Comparison of ENCODE assay signal across 8 cellular contexts in genomic region chr2:20962939-20963543, GRCh38.
DNase-seq lines count a peak whose midpoint lies in the region; ATAC-seq, FAIRE-seq and TF ChIP-seq lines count a peak whose summit lies in the region.

No MANE protein-coding gene starts in this region.

- H3K4me1 ChIP-seq in H1 (replicated peaks in 1 of 4; ENCODE audit: control insufficient read depth in 3 of 4, insufficient read depth in 4 of 4, low read length in 3 of 4) = no peaks in the 10 kb centered on the region

- H3K14ac ChIP-seq in H1 (ENCODE audit: insufficient read length) = no peak overlapping the region

- H3K4me3 ChIP-seq in H1 (ENCODE audit: extremely low read depth in 1 of 4, insufficient read depth in 2 of 4, low read depth in 3 of 4, low read length in 4 of 4) = no peak overlapping the region

- H2BK5ac ChIP-seq in H1 (ENCODE audit: low read depth, low read length) = no peak overlapping the region

- H3K27me3 ChIP-seq in H1 (replicated peaks in 1 of 4; ENCODE audit: control insufficient read depth in 3 of 4, extremely low read depth in 1 of 4, insufficient read depth in 3 of 4, low read length in 3 of 4) = no peaks in the 10 kb centered on the region

- no peak overlapping the region for H3K56ac ChIP-seq in H1 (replicated peaks; ENCODE audit: insufficient read length, low read depth, low read length)

- no peak for TF ChIP-seq EP300 in H1 (IDR thresholded peaks at IDR 0.05; ENCODE audit: borderline replicate concordance in 1 of 2, low read depth in 2 of 2, low read length in 2 of 2)

- ATAC-seq in GM18858 (IDR thresholded peaks at IDR 0.05; ENCODE audit: unreplicated experiment) (peak; percentile 85), HG03354 (IDR thresholded peaks at IDR 0.05; ENCODE audit: poor library complexity, severe bottlenecking, unreplicated experiment) (peak; percentile 89)
- ATAC-seq in activated CD8-positive, alpha-beta T cell treated with anti-CD3 and anti-CD28 coated beads, Interleukin-2, amount 10 ng/mL, durations not matched to agents 7 days and 5 days = peak; percentile 75

- no peak overlapping the region; the same call in 1 of the 2 replicates for H2AFZ ChIP-seq in H1 (ENCODE audit: low read length)

- FAIRE-seq in H1 (lab: Jason Lieb, UNC) = peak; percentile 81

- peak; percentile 89 for TF ChIP-seq CTCF in AG09319 (IDR thresholded peaks at IDR 0.05; ENCODE audit: low read depth, low read length)
- peak; percentile 85 to 89 (median 85) for TF ChIP-seq CTCF in H1 (IDR thresholded peaks at IDR 0.05; ENCODE audit: control extremely low read depth in 1 of 3, insufficient read depth in 1 of 3, low read depth in 1 of 3, low read length in 3 of 3)

- H3K36me3 ChIP-seq in H1 (ENCODE audit: control insufficient read depth in 2 of 4, insufficient read depth in 4 of 4, low read length in 3 of 4) = no peaks in the 10 kb centered on the region

- no peak for TF ChIP-seq POLR2A in H1 (IDR thresholded peaks at IDR 0.05; ENCODE audit: control extremely low read depth in 1 of 2, low read depth in 2 of 2, low read length in 2 of 2)

- H3K4me3 Mint-ChIP-seq in activated CD8-positive, alpha-beta T cell treated with anti-CD3 and anti-CD28 coated beads, Interleukin-2, amount 10 ng/mL, durations not matched to agents 7 days and 5 days = no peak overlapping the region

- H3K79me1 ChIP-seq in H1 (ENCODE audit: low read depth, low read length) = no peaks in the 10 kb centered on the region

- no peaks in the 10 kb centered on the region for H3K27me3 Mint-ChIP-seq in activated CD8-positive, alpha-beta T cell treated with anti-CD3 and anti-CD28 coated beads, Interleukin-2, amount 10 ng/mL, durations not matched to agents 7 days and 5 days (ENCODE audit: low read depth)

- H3K79me2 ChIP-seq in H1 (ENCODE audit: control insufficient read depth in 1 of 2, insufficient read depth in 2 of 2, low read length in 2 of 2) = no peaks in the 10 kb centered on the region

- no peaks in the 10 kb centered on the region for H3K9me3 Mint-ChIP-seq in activated CD8-positive, alpha-beta T cell treated with anti-CD3 and anti-CD28 coated beads, Interleukin-2, amount 10 ng/mL, durations not matched to agents 7 days and 5 days (ENCODE audit: insufficient read depth)

- no peak overlapping the region for H4K91ac ChIP-seq in H1 (replicated peaks; ENCODE audit: insufficient read length, low read length)

- H3K9me3 ChIP-seq in H1 (ENCODE audit: insufficient read depth in 2 of 2, low read depth in 1 of 2, low read length in 1 of 2) = no peaks in the 10 kb centered on the region

- no peak overlapping the region for H3K4me2 ChIP-seq in H1 (ENCODE audit: insufficient read depth in 1 of 2, low read depth in 2 of 2, low read length in 2 of 2)

- no peak overlapping the region for H3K27ac Mint-ChIP-seq in activated CD8-positive, alpha-beta T cell treated with anti-CD3 and anti-CD28 coated beads, Interleukin-2, amount 10 ng/mL, durations not matched to agents 7 days and 5 days

- H3K4ac ChIP-seq in H1 (replicated peaks; ENCODE audit: insufficient read length, low read depth, low read length) = no peak overlapping the region

- no peak overlapping the region for H3K18ac ChIP-seq in H1 (ENCODE audit: extremely low read depth, low read length)

- no peak overlapping the region for H3K23ac ChIP-seq in H1 (ENCODE audit: insufficient read length)

- H3K9ac ChIP-seq in H1 (replicated peaks in 1 of 4; ENCODE audit: extremely low read depth in 1 of 4, low read depth in 3 of 4, low read length in 3 of 4) = no peak overlapping the region

- peak; percentile 10 for DNase-seq in AG09319 (ENCODE audit: extremely low read depth, low read depth)
- DNase-seq in NCI-H748 (lab: John Stamatoyannopoulos, UW; ENCODE audit: unreplicated experiment) = peak; percentile 57
- DNase-seq in activated CD8-positive, alpha-beta T cell treated with anti-CD3 and anti-CD28 coated beads, Interleukin-2, amount 10 ng/mL, durations not matched to agents 7 days and 5 days = peak; percentile 74
- peak; percentile 27 to 90 for DNase-seq in H1 (ENCODE audit: low read depth in 1 of 2, low spot score in 2 of 2)
- DNase-seq in mesenteric fat pad (ENCODE audit: low spot score) = peak; percentile 76
- peak; percentile 35 to 36 for DNase-seq in stimulated activated CD8-positive, alpha-beta memory T cell treated with anti-CD3 and anti-CD28 coated beads, Interleukin-2, amount 100 ng/mL, for 1 hour (ENCODE audit: low read depth in 2 of 2)

- H2BK12ac ChIP-seq in H1 (ENCODE audit: low read depth, low read length) = no peak overlapping the region

- H2AK5ac ChIP-seq in H1 (ENCODE audit: low read depth, low read length) = no peak overlapping the region

- no peaks in the 10 kb centered on the region for H3K23me2 ChIP-seq in H1 (ENCODE audit: low read depth, low read length)

- no peak overlapping the region for H2BK20ac ChIP-seq in H1 (ENCODE audit: low read length)

- H4K8ac ChIP-seq in H1 (ENCODE audit: extremely low read depth, insufficient read depth, low read length) = no peak overlapping the region

- POLR2A ChIA-PET in activated CD8-positive, alpha-beta T cell treated with anti-CD3 and anti-CD28 coated beads, Interleukin-2, amount 10 ng/mL, durations not matched to agents 7 days and 5 days (lab: Charles Lee) = no interaction called here
- POLR2A ChIA-PET in H1 (lab: Charles Lee; ENCODE audit: partially characterized antibody) = interaction anchor here (1.3 kb wide), 1 partner anchor 181 kb away, joined by 3 read pairs; no protein-coding TSS in a partner anchor

- H4K20me1 ChIP-seq in H1 (replicated peaks in 1 of 2; ENCODE audit: control insufficient read depth in 1 of 2, insufficient read depth in 2 of 2, low read length in 2 of 2) = no peaks in the 10 kb centered on the region

- no peak overlapping the region for H4K5ac ChIP-seq in H1 (ENCODE audit: insufficient read length, low read depth, low read length)

- CTCF ChIA-PET in activated CD8-positive, alpha-beta T cell treated with anti-CD3 and anti-CD28 coated beads, Interleukin-2, amount 10 ng/mL, durations not matched to agents 7 days and 5 days (lab: Charles Lee) = interaction anchor here (0.6 to 7.5 kb wide), 17 partner anchors 8 to 519 kb away, joined by 3 to 172 read pairs (median 4); partner anchors contain the start of gene HS1BP3
- CTCF ChIA-PET in H1 (lab: Charles Lee; ENCODE audit: partially characterized antibody) = interaction anchor here (0.6 to 11.0 kb wide), 63 partner anchors 8 to 552 kb away, joined by 3 to 126 read pairs (median 4); partner anchors contain the start of genes APOB and LDAH

- H2BK15ac ChIP-seq in H1 (ENCODE audit: low read length) = no peak overlapping the region

- WGBS in H1 (ENCODE audit: extremely low coverage in 1 of 2, insufficient coverage in 1 of 2, insufficient read length in 1 of 2, insufficient replicate concordance in 2 of 2, low coverage in 1 of 2, low lambda C conversion rate in 2 of 2, missing lambda C conversion rate in 1 of 2), 2 experiments = 56% methylated on average over 5 of the region's 5 CpGs; no CpG with 5 or more reads in 1 of the 2 experiments

- TF ChIP-seq RAD21 in H1 (IDR thresholded peaks at IDR 0.05 in 1 of 2, conservative IDR thresholded peaks at IDR 0.05 in 1 of 2; ENCODE audit: low read depth in 2 of 2, low read length in 2 of 2) = peak; percentile 88

- no peak overlapping the region for H3K27ac ChIP-seq in H1 (ENCODE audit: low read depth, low read length)

- H3K4me1 Mint-ChIP-seq in activated CD8-positive, alpha-beta T cell treated with anti-CD3 and anti-CD28 coated beads, Interleukin-2, amount 10 ng/mL, durations not matched to agents 7 days and 5 days (ENCODE audit: low read depth) = no peaks in the 10 kb centered on the region

- no peak overlapping the region for H2BK120ac ChIP-seq in H1 (replicated peaks; ENCODE audit: low read depth, low read length)

- no peaks in the 10 kb centered on the region for H3K36me3 Mint-ChIP-seq in activated CD8-positive, alpha-beta T cell treated with anti-CD3 and anti-CD28 coated beads, Interleukin-2, amount 10 ng/mL, durations not matched to agents 7 days and 5 days (ENCODE audit: low read depth)

TF ChIP-seq in H1, 55 proteins besides CTCF, POLR2A, EP300 and RAD21:
- peak; percentile 32; the same call in 1 of the 2 replicates for TF ChIP-seq MAX (IDR thresholded peaks at IDR 0.05)
- TF ChIP-seq CTBP2 (IDR thresholded peaks at IDR 0.05; ENCODE audit: borderline replicate concordance, insufficient read depth, insufficient read length, low read length) = no peak

Comparison
In these comparisons a context has a peak if more than half of its experiments do, and no peak if none do; other contexts are left out.
1. DNase-seq: peak in every context shown above with its lines; median percentile 76 in mesenteric fat pad; 74 in activated CD8-positive, alpha-beta T cell treated with anti-CD3 and anti-CD28 coated beads, Interleukin-2, amount 10 ng/mL, durations not matched to agents 7 days and 5 days; 58 in H1; 57 in NCI-H748; 36 in stimulated activated CD8-positive, alpha-beta memory T cell treated with anti-CD3 and anti-CD28 coated beads, Interleukin-2, amount 100 ng/mL, for 1 hour; 10 in AG09319.